18 cellular contexts compared by ENCODE assay signal in genomic region chr5:134091626-134092121, GRCh38. TPM values are rescaled to one million over a fixed set of nuclear protein-coding genes. Genes with fewer than 3 reads are reported as not detected.
DNase-seq lines count a peak whose midpoint lies in the region; ATAC-seq, FAIRE-seq and TF ChIP-seq lines count a peak whose summit lies in the region.
"Had no signal": no experiment of that assay in that cellular context is flagged by ENCODE, and none has a peak within 500 bp of the region (broad histone marks: within the 10 kb centered on the region; RNA-seq: fewer than 3 reads in every experiment).

No MANE protein-coding gene starts in this region.

- H3K36me3 Mint-ChIP-seq in CD4-positive, alpha-beta T cell (ENCODE audit: low read depth): no peaks in the 10 kb centered on the region
- no peaks in the 10 kb centered on the region for H3K36me3 Mint-ChIP-seq in effector memory CD8-positive, alpha-beta T cell (ENCODE audit: insufficient read depth)
- peaks cover 6 to 14% (median 6%) of the 10 kb centered on the region in 5 donors for H3K36me3 Mint-ChIP-seq in naive thymus-derived CD4-positive, alpha-beta T cell
- H3K36me3 Mint-ChIP-seq: brain, CD14-positive monocyte had no signal

- H3K27me3 ChIP-seq in CD4-positive, alpha-beta T cell (ENCODE audit: control insufficient read depth, insufficient read depth, low read length): no peaks in the 10 kb centered on the region
- H3K27me3 ChIP-seq in PC-3 (ENCODE audit: low read length): no peaks in the 10 kb centered on the region
- no peaks in the 10 kb centered on the region for H3K27me3 ChIP-seq in naive thymus-derived CD4-positive, alpha-beta T cell (ENCODE audit: control insufficient read depth in 2 of 2, insufficient read depth in 2 of 2, low read length in 2 of 2)
- H3K27me3 ChIP-seq: SJCRH30 had no signal

- no peak overlapping the region for H2AFZ ChIP-seq in PC-3 (ENCODE audit: low read length)

- peak overlapping the region; percentile 77 for H3K27ac ChIP-seq in CD4-positive, alpha-beta T cell (ENCODE audit: low read depth, low read length)
- H3K27ac ChIP-seq in PC-3 (ENCODE audit: low read length): 0 out of 2 replicates have a peak overlapping the region, but pooled peaks have one; percentile 57
- H3K27ac ChIP-seq in naive thymus-derived CD4-positive, alpha-beta T cell (ENCODE audit: low read depth, low read length): peak overlapping the region; percentile 69
- H3K27ac ChIP-seq: foreskin keratinocyte, lower lobe of right lung, SJCRH30 had no signal

- ATAC-seq in CD4-positive, alpha-beta T cell (ENCODE audit: poor library complexity): no peak
- ATAC-seq in PC-3: no peak
- no peak for ATAC-seq in effector memory CD8-positive, alpha-beta T cell (replicated peaks)
- no peak for ATAC-seq in naive thymus-derived CD4-positive, alpha-beta T cell
- ATAC-seq: foreskin keratinocyte, lower lobe of right lung had no signal

- H3K9ac ChIP-seq in PC-3 (ENCODE audit: low read length): no peak overlapping the region

- H3K27ac Mint-ChIP-seq in CD4-positive, alpha-beta T cell: peak overlapping the region; percentile 95
- peak overlapping the region in 1 of 2 donors; percentile 65 for H3K27ac Mint-ChIP-seq in effector memory CD8-positive, alpha-beta T cell
- peak overlapping the region; percentile 46 to 99 (median 96) for H3K27ac Mint-ChIP-seq in naive thymus-derived CD4-positive, alpha-beta T cell
- H3K27ac Mint-ChIP-seq: CD14-positive monocyte, nephron had no signal

- peaks cover 83% of the 10 kb centered on the region for H3K4me1 Mint-ChIP-seq in CD4-positive, alpha-beta T cell (ENCODE audit: low read depth)
- H3K4me1 Mint-ChIP-seq in effector memory CD8-positive, alpha-beta T cell (ENCODE audit: low read depth in 2 of 2): peaks cover 26 to 33% of the 10 kb centered on the region in 2 donors
- peaks cover 55 to 97% (median 84%) of the 10 kb centered on the region in 7 donors for H3K4me1 Mint-ChIP-seq in naive thymus-derived CD4-positive, alpha-beta T cell
- H3K4me1 Mint-ChIP-seq: CD14-positive monocyte had no signal

- no peaks in the 10 kb centered on the region for H3K9me3 ChIP-seq in CD4-positive, alpha-beta T cell (ENCODE audit: control insufficient read depth, low read length)
- H3K9me3 ChIP-seq in PC-3 (ENCODE audit: low read length): no peaks in the 10 kb centered on the region
- no peaks in the 10 kb centered on the region for H3K9me3 ChIP-seq in naive thymus-derived CD4-positive, alpha-beta T cell (ENCODE audit: control insufficient read depth in 2 of 3, low read length in 3 of 3)
- H3K9me3 ChIP-seq: lower lobe of right lung, SJCRH30 had no signal

- intact Hi-C loops in CD4-positive, alpha-beta T cell (cut with DNase I, micrococcal nuclease): no loop called here
- intact Hi-C loops in PC-3 (cut with micrococcal nuclease): no loop called here
- intact Hi-C loops in naive thymus-derived CD4-positive, alpha-beta T cell (cut with micrococcal nuclease): no loop called here

- H3K4me3 ChIP-seq in PC-3 (ENCODE audit: low read length): no peak overlapping the region
- no peak overlapping the region for H3K4me3 ChIP-seq in naive thymus-derived CD4-positive, alpha-beta T cell (ENCODE audit: low read length)
- H3K4me3 ChIP-seq: lower lobe of right lung, SJCRH30 had no signal

- no peaks in the 10 kb centered on the region for H3K9me3 Mint-ChIP-seq in CD4-positive, alpha-beta T cell
- no peaks in the 10 kb centered on the region for H3K9me3 Mint-ChIP-seq in effector memory CD8-positive, alpha-beta T cell
- no peaks in the 10 kb centered on the region for H3K9me3 Mint-ChIP-seq in naive thymus-derived CD4-positive, alpha-beta T cell
- H3K9me3 Mint-ChIP-seq: CD14-positive monocyte, nephron had no signal

- no peaks in the 10 kb centered on the region for H4K20me1 ChIP-seq in PC-3 (ENCODE audit: low read length)

- no peak for TF ChIP-seq POLR2A in H54 (IDR thresholded peaks at IDR 0.05; ENCODE audit: low read depth, low read length)

- CTCF ChIA-PET in CD4-positive, alpha-beta T cell (lab: Charles Lee): interaction anchor here (1.0 to 1.4 kb wide), 4 partner anchors 8 to 95 kb away, joined by 3 to 6 read pairs (median 4); no protein-coding TSS in a partner anchor
- CTCF ChIA-PET in PC-3 (lab: Charles Lee): no interaction called here
- CTCF ChIA-PET in naive thymus-derived CD4-positive, alpha-beta T cell (lab: Charles Lee): interaction anchor here (0.7 to 2.6 kb wide), 7 partner anchors 11 to 56 kb away, joined by 3 to 11 read pairs (median 5); no protein-coding TSS in a partner anchor

- TF ChIP-seq CTCF in CD4-positive, alpha-beta T cell (IDR thresholded peaks at IDR 0.05): no peak
- TF ChIP-seq CTCF in PC-3 (conservative IDR thresholded peaks at IDR 0.05; ENCODE audit: low read depth, low read length) (no peak), GM10266 (IDR thresholded peaks at IDR 0.05; ENCODE audit: control insufficient read depth, insufficient read depth, low read depth, missing control alignments) (no peak)

- no peaks in the 10 kb centered on the region for H3K79me2 ChIP-seq in PC-3 (ENCODE audit: low read length)

- H3K4me3 Mint-ChIP-seq in CD4-positive, alpha-beta T cell: peak overlapping the region; percentile 12
- peak overlapping the region; percentile 58 to 66 for H3K4me3 Mint-ChIP-seq in effector memory CD8-positive, alpha-beta T cell
- H3K4me3 Mint-ChIP-seq in naive thymus-derived CD4-positive, alpha-beta T cell: peak overlapping the region; percentile 50 to 91 (median 78)
- H3K4me3 Mint-ChIP-seq: brain, CD14-positive monocyte, nephron had no signal

- no peak overlapping the region for H3K4me2 ChIP-seq in PC-3 (ENCODE audit: low read length)

- H3K36me3 ChIP-seq in PC-3 (ENCODE audit: low read depth, low read length): no peaks in the 10 kb centered on the region
- peaks cover 0 to 3% (median 0%) of the 10 kb centered on the region in 3 experiments for H3K36me3 ChIP-seq in naive thymus-derived CD4-positive, alpha-beta T cell (ENCODE audit: control insufficient read depth in 2 of 3, insufficient read depth in 3 of 3, low read length in 3 of 3)
- H3K36me3 ChIP-seq: lower lobe of right lung, SJCRH30 had no signal

- FAIRE-seq in H54 (lab: Jason Lieb, UNC): no peak

- H3K27me3 Mint-ChIP-seq in CD4-positive, alpha-beta T cell: no peaks in the 10 kb centered on the region
- no peaks in the 10 kb centered on the region for H3K27me3 Mint-ChIP-seq in effector memory CD8-positive, alpha-beta T cell
- peaks cover 0 to 35% (median 0%) of the 10 kb centered on the region in 5 donors for H3K27me3 Mint-ChIP-seq in naive thymus-derived CD4-positive, alpha-beta T cell

- H3K4me1 ChIP-seq in PC-3 (ENCODE audit: insufficient read depth, low read length): peaks cover 23% of the 10 kb centered on the region
- peaks cover 66 to 93% of the 10 kb centered on the region in 2 donors for H3K4me1 ChIP-seq in naive thymus-derived CD4-positive, alpha-beta T cell (ENCODE audit: control insufficient read depth in 2 of 2, insufficient read depth in 2 of 2, low read length in 2 of 2)
- H3K4me1 ChIP-seq: foreskin keratinocyte, lower lobe of right lung had no signal

- DNase-seq in CD4-positive, alpha-beta T cell: no peak
- DNase-seq in PC-3 (no peak), GM10266 (ENCODE audit: extremely low spot score) (no peak), H54 (ENCODE audit: insufficient read length, low spot score) (no peak)
- DNase-seq in effector memory CD8-positive, alpha-beta T cell: no peak
- no peak for DNase-seq in naive thymus-derived CD4-positive, alpha-beta T cell
- DNase-seq in stimulated activated CD4-positive, alpha-beta T cell treated with anti-CD3 and anti-CD28 coated beads, Interleukin-2, amount 100 ng/mL, for 24 hours: no peak
- DNase-seq: activated CD4-positive, alpha-beta T cell treated with anti-CD3 and anti-CD28 coated beads, Interleukin-2, amount 50 U/mL, for 48 hours; effector CD4-positive, alpha-beta T cell; foreskin keratinocyte; lower lobe of right lung; NCI-H1436 treated with DMSO at 0.1 percent for 48 hours; NCI-H226; SJCRH30; stimulated activated CD4-positive, alpha-beta T cell treated with anti-CD3 and anti-CD28 coated beads, Interleukin-15, amount 100 ng/mL, for 24 hours had no signal

- POLR2A ChIA-PET in CD4-positive, alpha-beta T cell (lab: Charles Lee): interaction anchor here (0.7 to 2.5 kb wide), 6 partner anchors 9 to 52 kb away, joined by 3 to 14 read pairs (median 4); no protein-coding TSS in a partner anchor
- POLR2A ChIA-PET in PC-3 (lab: Charles Lee; ENCODE audit: unreplicated experiment): no interaction called here
- POLR2A ChIA-PET in naive thymus-derived CD4-positive, alpha-beta T cell (lab: Charles Lee): interaction anchor here (0.8 to 6.6 kb wide), 8 partner anchors 11 to 58 kb away, joined by 3 to 44 read pairs (median 18); no protein-coding TSS in a partner anchor

- BruUV-seq in PC-3 (replicated peaks; lab: Mats Ljungman, UMichigan): no TSS peak

- no peaks in the 10 kb centered on the region for H3K9me2 ChIP-seq in PC-3 (replicated peaks; ENCODE audit: low read length)

- no peaks in the 10 kb centered on the region for H3F3A ChIP-seq in PC-3 (ENCODE audit: low read length, unreplicated experiment)

RNA-seq across cellular contexts. Expression of gene TCF7, which starts 22.8 kb away (rescaled TPM):
- total RNA-seq in CD4-positive, alpha-beta T cell: 100 to 1,000 TPM; 480 to 493 TPM
- total RNA-seq in PC-3 (2014; rRNA removed): 3.9 and 7.0 TPM in 2 replicates
- 1,000 to 10,000 TPM in 2 of 5 experiments, 100 to 1,000 TPM in 3; 203 to 1,066 (median 643) TPM for total RNA-seq in naive thymus-derived CD4-positive, alpha-beta T cell
- 100 to 1,000 TPM; 356 to 560 TPM for polyA plus RNA-seq in naive thymus-derived CD4-positive, alpha-beta T cell

Comparison
In these comparisons a context has a peak if more than half of its experiments do, and no peak if none do; other contexts are left out.
1. H3K4me3 Mint-ChIP-seq: peak in every context shown above with its lines; median percentile 78 in naive thymus-derived CD4-positive, alpha-beta T cell; 62 in effector memory CD8-positive, alpha-beta T cell; 12 in CD4-positive, alpha-beta T cell.
2. RNA of gene TCF7, which starts 22.8 kb away (total RNA-seq): 203 to 1,066 TPM in naive thymus-derived CD4-positive, alpha-beta T cell and 480 to 493 TPM in CD4-positive, alpha-beta T cell; 3.9 to 7.0 TPM in PC-3; every median in the first group is over 10 times any median in the second.
3. Peak in every context shown above with its lines, with median percentiles within 50 percentile points of each other: H3K27ac ChIP-seq.